11 cellular contexts compared by ENCODE assay signal in genomic region chr1:209552406-209553264, GRCh38. TPM values are rescaled to one million over a fixed set of nuclear protein-coding genes. Genes with fewer than 3 reads are reported as not detected.
"Had no signal": no experiment of that assay in that cellular context is flagged by ENCODE, and none has a peak within 500 bp of the region (broad histone marks: within the 10 kb centered on the region; RNA-seq: fewer than 3 reads in every experiment).

No MANE protein-coding gene starts in this region.

- H3K36me3 ChIP-seq: thoracic aorta had no signal

- H3K4me3 ChIP-seq: thoracic aorta had no signal

- DNase-seq: activated CD4-positive, CD25-positive, alpha-beta regulatory T cell treated with anti-CD3 and anti-CD28 coated beads, Interleukin-2, amount 50 U/mL, for 72 hours; activated naive CD4-positive, alpha-beta T cell treated with Interleukin-2 at 50 U/mL for 16 hours; activated T-cell treated with anti-CD3 and anti-CD28 coated beads for 4 hours; kidney glomerular epithelial cell; mesendoderm; stimulated activated CD4-positive, alpha-beta T cell treated with anti-CD3 and anti-CD28 coated beads, Interleukin-1b, Interleukin-23, amount 100 ng/mL, for 48 hours; T-helper 9 cell had no signal

- H3K9me3 ChIP-seq: thoracic aorta had no signal

- ATAC-seq: natural killer cell treated with Interleukin-12 subunit alpha and Interleukin-12 subunit beta and Interleukin-15 and Interleukin-18, amount 100 ng/mL, for 72 hours; sciatic nerve had no signal

- H3K27ac ChIP-seq: thoracic aorta had no signal

RNA-seq across cellular contexts. Expression of gene CAMK1G, which starts 30.9 kb away (rescaled TPM):
- total RNA-seq: natural killer cell treated with Interleukin-12 subunit alpha and Interleukin-12 subunit beta and Interleukin-15 and Interleukin-18, amount 100 ng/mL, for 72 hours; omental fat pad; thoracic aorta had no signal
